In the genomic region with DNA sequence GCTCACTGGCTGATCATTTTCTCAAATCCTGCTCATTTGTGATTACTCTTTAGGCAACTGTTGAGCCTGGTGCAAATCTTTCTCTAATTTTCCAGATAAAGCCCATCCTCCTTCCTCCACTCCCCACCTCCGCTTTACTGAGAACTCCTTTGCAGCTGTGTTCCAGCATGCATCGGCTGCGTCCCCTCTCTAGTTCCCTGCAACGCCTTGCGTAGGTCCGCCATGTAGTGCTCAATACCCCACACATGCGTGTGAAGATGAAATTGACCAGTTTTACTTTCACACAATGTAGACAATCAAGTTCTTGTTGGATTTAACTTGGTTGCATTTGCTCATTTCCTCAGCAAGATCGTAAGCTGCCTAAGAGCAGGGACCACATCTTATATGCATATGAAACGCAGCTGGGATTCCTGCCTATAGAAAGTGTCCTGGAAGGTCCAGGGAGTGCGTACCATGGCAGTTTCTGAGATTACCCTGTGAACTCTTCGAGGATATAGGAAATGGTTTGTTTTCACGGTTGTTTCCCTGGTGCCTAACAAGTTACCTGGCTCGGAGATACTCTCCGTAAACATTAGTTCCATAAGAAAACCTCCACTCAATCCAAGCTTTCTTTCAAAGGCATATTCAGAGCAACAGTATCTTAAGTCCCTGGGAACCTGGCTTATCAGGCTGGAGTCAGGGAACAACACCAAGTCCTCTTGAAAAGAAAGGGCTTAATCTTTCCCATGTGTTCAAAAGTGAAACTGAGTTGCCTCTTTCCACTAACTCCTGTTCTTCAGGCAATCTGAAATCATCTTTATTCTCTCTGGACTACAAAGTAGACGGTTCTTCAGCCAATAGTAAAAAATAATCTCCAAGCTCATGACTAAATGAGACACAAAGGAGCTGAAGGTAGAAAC, we compare ENCODE assay signal across 18 cellular contexts.
DNase-seq lines count a peak whose midpoint lies in the region; ATAC-seq, FAIRE-seq and TF ChIP-seq lines count a peak whose summit lies in the region.
"Had no signal": no experiment of that assay in that cellular context is flagged by ENCODE, and none has a peak within 500 bp of the region (broad histone marks: within the 10 kb centered on the region; RNA-seq: fewer than 3 reads in every experiment).

No MANE protein-coding gene starts in this region.

- DNase-seq in NCI-H524 (lab: John Stamatoyannopoulos, UW) (peak; percentile 18 to 67), NCI-H524 treated with DMSO at 0.1 percent for 48 hours (lab: John Stamatoyannopoulos, UW) (no peak), OCI-LY7 (ENCODE audit: low spot score) (no peak), fibroblast of pulmonary artery (ENCODE audit: low read depth) (peak; percentile 17), small intestine (peak; percentile 27), T-helper 9 cell (no peak)
- no peak for DNase-seq in NK-92 treated with Interleukin-12 subunit alpha and Interleukin-12 subunit beta, amount 100 ng/mL, for 24 hours (lab: John Stamatoyannopoulos, UW)
- DNase-seq: 8988T; activated CD8-positive, alpha-beta memory T cell treated with anti-CD3 and anti-CD28 coated beads, Interleukin-2, amount 50 U/mL, for 48 hours; activated naive CD8-positive, alpha-beta T cell treated with anti-CD3 and anti-CD28 coated beads for 36 hours; KG1; kidney; NCI-H2029; thyroid gland had no signal

- H3K9me3 ChIP-seq in OCI-LY7 (ENCODE audit: low read length) (no peaks in the 10 kb centered on the region), small intestine (ENCODE audit: control insufficient read depth, low read depth) (no peaks in the 10 kb centered on the region)
- H3K9me3 ChIP-seq: thyroid gland had no signal

- H3K27ac ChIP-seq in OCI-LY7 (ENCODE audit: low read depth, low read length, poor library complexity, severe bottlenecking) (no peak overlapping the region), small intestine (ENCODE audit: low read depth in 1 of 2, low read length in 1 of 2) (no peak overlapping the region)
- H3K27ac ChIP-seq: thyroid gland, VCaP had no signal

- POLR2A ChIA-PET in OCI-LY7 (lab: Charles Lee): interaction anchor here (0.8 to 1.0 kb wide), 2 partner anchors 11 to 36 kb away, joined by 3 read pairs; no protein-coding TSS in a partner anchor

- no peaks in the 10 kb centered on the region for H4K20me1 ChIP-seq in OCI-LY7 (ENCODE audit: insufficient read depth, low read length)

- ATAC-seq in GM21737 (IDR thresholded peaks at IDR 0.05; ENCODE audit: unreplicated experiment): no peak
- ATAC-seq: natural killer cell treated with Interleukin-12 subunit alpha and Interleukin-12 subunit beta and Interleukin-15 and Interleukin-18, amount 100 ng/mL, for 72 hours had no signal

- 67 to 80% (median 72%) methylated on average over 15 of the region's 15 CpGs for WGBS in small intestine, 3 donors

- no peak for TF ChIP-seq CTCF in OCI-LY7 (conservative IDR thresholded peaks at IDR 0.05; ENCODE audit: low read length)
- no peak for TF ChIP-seq CTCF in fibroblast of pulmonary artery (IDR thresholded peaks at IDR 0.05; ENCODE audit: low read length, missing control alignments)

- H3K9me2 ChIP-seq in OCI-LY7 (ENCODE audit: insufficient read depth, low read length): no peaks in the 10 kb centered on the region

- H3K36me3 ChIP-seq in OCI-LY7 (ENCODE audit: insufficient read depth, low read length) (no peaks in the 10 kb centered on the region), small intestine (ENCODE audit: control insufficient read depth in 2 of 2, insufficient read depth in 2 of 2, low read length in 2 of 2) (no peaks in the 10 kb centered on the region)
- H3K36me3 ChIP-seq: thyroid gland had no signal

- no peak for FAIRE-seq in small intestine (lab: Jason Lieb, UNC)
- FAIRE-seq: frontal cortex, kidney had no signal

- H3K79me2 ChIP-seq in OCI-LY7 (ENCODE audit: insufficient read depth, low read depth, low read length): no peaks in the 10 kb centered on the region

- H3K4me1 ChIP-seq in OCI-LY7 (ENCODE audit: insufficient read depth, low read length, poor library complexity, severe bottlenecking): no peaks in the 10 kb centered on the region
- H3K4me1 ChIP-seq in small intestine (ENCODE audit: control insufficient read depth in 2 of 2, insufficient read depth in 1 of 2, low read depth in 1 of 2, low read length in 1 of 2): no peaks in the 10 kb centered on the region
- H3K4me1 ChIP-seq: thyroid gland had no signal

- H3K27me3 ChIP-seq in small intestine (ENCODE audit: control insufficient read depth in 2 of 2, insufficient read depth in 2 of 2, low read length in 2 of 2): no peaks in the 10 kb centered on the region
- H3K27me3 ChIP-seq: thyroid gland had no signal

- H3K4me3 ChIP-seq in OCI-LY7 (ENCODE audit: low read depth, low read length, poor library complexity, severe bottlenecking) (no peak overlapping the region), fibroblast of pulmonary artery (replicated peaks; ENCODE audit: low read depth, low read length) (peak overlapping the region; percentile 36), small intestine (ENCODE audit: low read depth in 1 of 2, low read length in 2 of 2) (no peak overlapping the region)
- H3K4me3 ChIP-seq: thyroid gland had no signal

- intact Hi-C loops in OCI-LY7 (cut with micrococcal nuclease; ENCODE audit: unreplicated experiment): no loop called here

- no TSS peak for BruUV-seq in OCI-LY7 (replicated peaks; lab: Mats Ljungman, UMichigan)

- CTCF ChIA-PET in OCI-LY7 (lab: Charles Lee; ENCODE audit: unreplicated experiment): no interaction called here

- H2AFZ ChIP-seq in OCI-LY7 (ENCODE audit: low read length): 0 out of 2 replicates have a peak overlapping the region, but pooled peaks have one; percentile 8

- H3K4me2 ChIP-seq in OCI-LY7 (ENCODE audit: low read length): peak overlapping the region; percentile 3; the same call in 1 of the 2 replicates

Comparison
In these comparisons a context has a peak if more than half of its experiments do, and no peak if none do; other contexts are left out.
1. DNase-seq: peak in NCI-H524 (2 of 2), fibroblast of pulmonary artery (single experiment) and small intestine (single experiment); none in NCI-H524 treated with DMSO at 0.1 percent for 48 hours (single experiment), OCI-LY7 (single experiment), T-helper 9 cell (single experiment) and NK-92 treated with Interleukin-12 subunit alpha and Interleukin-12 subunit beta, amount 100 ng/mL, for 24 hours (single experiment).